ENCODE assay signal across 1 cellular context in genomic region chr19:50042363-50043024, GRCh38.
TF ChIP-seq lines count a peak whose summit lies in the region.

No MANE protein-coding gene starts in this region.

TF ChIP-seq in HepG2, 621 proteins besides CTCF, POLR2A, EP300 and RAD21:
- no peak for TF ChIP-seq ZNF512 (CRISPR knock-in tag; IDR thresholded peaks at IDR 0.05)
- TF ChIP-seq MAFF (IDR thresholded peaks at IDR 0.05; ENCODE audit: low read depth, low read length) = peak; percentile 82
- no peak for TF ChIP-seq NFIB (CRISPR knock-in tag; IDR thresholded peaks at IDR 0.05; ENCODE audit: borderline replicate concordance)
- peak; percentile 81 to 85 for TF ChIP-seq MAFK (conservative IDR thresholded peaks at IDR 0.05 in 1 of 2, IDR thresholded peaks at IDR 0.05 in 1 of 2; ENCODE audit: low read length in 2 of 2)
TF ChIP-seq in HepG2: peak in this region for 2.
